In the genomic region with DNA sequence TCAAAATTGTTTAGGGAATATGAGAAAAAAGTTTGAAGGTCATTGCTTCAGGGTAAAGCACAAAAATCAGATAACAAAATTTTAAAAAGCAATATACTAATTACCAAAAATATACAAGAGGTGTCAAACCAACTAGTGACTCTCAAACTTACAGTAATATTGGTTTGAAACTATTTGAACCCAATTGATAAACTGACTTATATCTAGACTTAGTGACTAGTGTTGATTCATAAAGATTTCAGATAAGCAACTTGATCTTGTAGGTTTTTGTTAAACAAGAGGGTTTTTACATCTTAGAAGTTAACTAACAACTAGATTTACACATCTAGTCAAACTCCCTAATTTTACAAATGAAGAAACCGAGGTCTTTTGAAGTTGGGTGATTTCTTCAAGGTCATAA, we compare ENCODE assay signal across 28 cellular contexts.
"Had no signal": no experiment of that assay in that cellular context is flagged by ENCODE, and none has a peak within 500 bp of the region (broad histone marks: within the 10 kb centered on the region; RNA-seq: fewer than 3 reads in every experiment).

No MANE protein-coding gene starts in this region.

- H3K27ac ChIP-seq: SJSA1 had no signal

- ATAC-seq: Panc1, SK-N-SH treated with all-trans-retinoic acid at 6 μM for 48 hours, T-helper 17 cell had no signal

- H3K9me3 ChIP-seq: SJSA1 had no signal

- DNase-seq: activated B cell treated with CpG ODN at 0.5 μM for 24 hours; activated CD4-positive, alpha-beta memory T cell treated with anti-CD3 and anti-CD28 coated beads for 36 hours; activated CD4-positive, alpha-beta T cell treated with anti-CD3 and anti-CD28 coated beads for 48 hours; activated CD8-positive, alpha-beta memory T cell treated with anti-CD3 and anti-CD28 coated beads for 24 hours; activated effector memory CD4-positive, alpha-beta T cell treated with Interleukin-2 at 50 U/mL for 16 hours; activated naive CD4-positive, alpha-beta T cell; amygdala; IMR-90; KBM-7; NCI-H1092; NCI-H1417; NCI-H1930; NCI-H2171 treated with DMSO at 0.1 percent for 48 hours; NCI-H345; NCI-H510A treated with DMSO at 0.1 percent for 48 hours; NCI-H69; NK-92 treated with Interleukin-12 subunit alpha and Interleukin-12 subunit beta, amount 100 ng/mL, for 24 hours; OCI-M1; SHP77; SW 1271; T-helper 17 cell; T-helper 9 cell had no signal

- H3K27ac Mint-ChIP-seq: activated B cell treated with CpG ODN at 0.5 μM for 24 hours; activated CD4-positive, alpha-beta memory T cell treated with anti-CD3 and anti-CD28 coated beads for 36 hours; activated naive CD8-positive, alpha-beta T cell; brain; T-helper 17 cell had no signal

- H3K9me3 Mint-ChIP-seq: activated B cell treated with CpG ODN at 0.5 μM for 24 hours; activated CD4-positive, alpha-beta memory T cell treated with anti-CD3 and anti-CD28 coated beads for 36 hours; central memory CD8-positive, alpha-beta T cell had no signal

- H3K27me3 ChIP-seq: SJSA1 had no signal

- H3K4me3 Mint-ChIP-seq: activated B cell treated with CpG ODN at 0.5 μM for 24 hours; activated CD4-positive, alpha-beta memory T cell treated with anti-CD3 and anti-CD28 coated beads for 36 hours; activated naive CD8-positive, alpha-beta T cell; brain; central memory CD8-positive, alpha-beta T cell; T-helper 17 cell had no signal

- H3K4me3 ChIP-seq: SJSA1 had no signal

- H3K36me3 Mint-ChIP-seq: activated naive CD8-positive, alpha-beta T cell; brain had no signal

- H3K27me3 Mint-ChIP-seq: activated B cell treated with CpG ODN at 0.5 μM for 24 hours; activated CD4-positive, alpha-beta memory T cell treated with anti-CD3 and anti-CD28 coated beads for 36 hours; activated naive CD8-positive, alpha-beta T cell; brain; central memory CD8-positive, alpha-beta T cell; T-helper 17 cell had no signal

- H3K36me3 ChIP-seq: SJSA1 had no signal

- H3K4me1 ChIP-seq: SJSA1 had no signal
